In genomic region chr5:149411738-149412519, GRCh38 we compare ENCODE assay signal across 16 cellular contexts. TPM values are rescaled to one million over a fixed set of nuclear protein-coding genes. Genes with fewer than 3 reads are reported as not detected.
DNase-seq lines count a peak whose midpoint lies in the region; ATAC-seq and TF ChIP-seq lines count a peak whose summit lies in the region.
"Had no signal": no experiment of that assay in that cellular context is flagged by ENCODE, and none has a peak within 500 bp of the region (broad histone marks: within the 10 kb centered on the region; RNA-seq: fewer than 3 reads in every experiment).

No MANE protein-coding gene starts in this region.

- H3K36me3 ChIP-seq in duodenal mucosa (ENCODE audit: control insufficient read depth in 1 of 2, insufficient read depth in 2 of 2, low read length in 2 of 2) (no peaks in the 10 kb centered on the region), thyroid gland (no peaks in the 10 kb centered on the region)
- H3K36me3 ChIP-seq: BLaER1 treated with 17β-estradiol and CSF1 and Interleukin-3, amounts not matched to agents 10 nM and 100 nM had no signal

- H3K9me3 ChIP-seq in duodenal mucosa (ENCODE audit: control insufficient read depth in 1 of 2, low read length in 2 of 2) (no peaks in the 10 kb centered on the region), thyroid gland (no peaks in the 10 kb centered on the region)
- H3K9me3 ChIP-seq: BLaER1 treated with 17β-estradiol and CSF1 and Interleukin-3, amounts not matched to agents 10 nM and 100 nM had no signal

- TF ChIP-seq POLR2A in thyroid gland (IDR thresholded peaks at IDR 0.05), result no peak

- H3K4me3 ChIP-seq in duodenal mucosa (ENCODE audit: low read depth in 1 of 2, low read length in 2 of 2) (no peak overlapping the region), thyroid gland (replicated peaks in 1 of 3) (no peak overlapping the region)
- H3K4me3 ChIP-seq: BLaER1 treated with 17β-estradiol and CSF1 and Interleukin-3, amounts not matched to agents 10 nM and 100 nM had no signal

- H3K9me3 Mint-ChIP-seq in HFFc6, result no peaks in the 10 kb centered on the region
- H3K9me3 Mint-ChIP-seq in nephron, result no peaks in the 10 kb centered on the region
- H3K9me3 Mint-ChIP-seq: T-helper 1 cell treated with Interleukin-12 subunit alpha and Interleukin-12 subunit beta and Interleukin-4 antibody, amounts not matched to agents 30 μg/mL and 1 μg/mL, for 36 hours had no signal

- peaks cover 90% of the 10 kb centered on the region for H3K4me1 Mint-ChIP-seq in HFFc6 (ENCODE audit: low read depth)
- H3K4me1 Mint-ChIP-seq in nephron, result peaks cover 57% of the 10 kb centered on the region

- H3K27me3 Mint-ChIP-seq in HFFc6 (ENCODE audit: insufficient read depth) (no peaks in the 10 kb centered on the region; the same call in 1 of the 2 replicates), nephron (ENCODE audit: low read depth) (peaks cover 3% of the 10 kb centered on the region)

- ATAC-seq in esophagus mucosa (no peak), GM18907 (IDR thresholded peaks at IDR 0.05; ENCODE audit: unreplicated experiment) (no peak)

- DNase-seq in HFFc6 (no peak), thyroid gland (no peak), NCI-H2227 treated with DMSO at 0.1 percent for 48 hours (lab: John Stamatoyannopoulos, UW) (no peak), activated gamma-delta T cell treated with Interleukin-2 at 50 U/mL for 16 hours (no peak)
- DNase-seq: activated CD4-positive, alpha-beta T cell treated with anti-CD3 and anti-CD28 coated beads for 1 hour; mammary epithelial cell; NCI-H1105 treated with DMSO at 0.1 percent for 48 hours; NCI-H345 had no signal

- H3K27me3 ChIP-seq in duodenal mucosa (ENCODE audit: control insufficient read depth in 1 of 2, insufficient read depth in 2 of 2, low read length in 2 of 2) (no peaks in the 10 kb centered on the region), thyroid gland (no peaks in the 10 kb centered on the region)
- H3K27me3 ChIP-seq: BLaER1 treated with 17β-estradiol and CSF1 and Interleukin-3, amounts not matched to agents 10 nM and 100 nM had no signal

- H3K4me3 Mint-ChIP-seq in HFFc6 (peak overlapping the region; percentile 17; the same call in 1 of the 2 replicates), nephron (peak overlapping the region in 2 of 3 experiments; percentile 19 to 67)
- H3K4me3 Mint-ChIP-seq: T-helper 1 cell treated with Interleukin-12 subunit alpha and Interleukin-12 subunit beta and Interleukin-4 antibody, amounts not matched to agents 30 μg/mL and 1 μg/mL, for 36 hours had no signal

- H3K4me1 ChIP-seq in duodenal mucosa (ENCODE audit: control insufficient read depth in 1 of 2, insufficient read depth in 2 of 2, low read length in 2 of 2) (peaks cover 8 to 12% of the 10 kb centered on the region in 2 donors), thyroid gland (no peaks in the 10 kb centered on the region)

- WGBS in thyroid gland, 2 donors, result 85% methylated on average over 9 of the region's 9 CpGs

- H3K36me3 Mint-ChIP-seq in HFFc6 (ENCODE audit: low read depth) (peaks cover 57% of the 10 kb centered on the region), nephron (ENCODE audit: low read depth) (peaks cover 20% of the 10 kb centered on the region)

- TF ChIP-seq CTCF in HFFc6 (IDR thresholded peaks at IDR 0.05) (no peak), nephron (IDR thresholded peaks at IDR 0.05; ENCODE audit: unreplicated experiment in 3 of 3) (no peak), thyroid gland (IDR thresholded peaks at IDR 0.05) (no peak)

- H3K27ac ChIP-seq in duodenal mucosa (ENCODE audit: low read depth, low read length), result peak overlapping the region; percentile 8
- H3K27ac ChIP-seq in thyroid gland, result peak overlapping the region in 2 of 3 donors; percentile 24 to 50
- H3K27ac ChIP-seq: RWPE1 had no signal

- intact Hi-C loops in thyroid gland (cut with DNase I), result no loop called here

- H3K27ac Mint-ChIP-seq in HFFc6, result peak overlapping the region; percentile 86
- H3K27ac Mint-ChIP-seq in nephron, result peak overlapping the region in 2 of 3 experiments; percentile 51 to 94
- H3K27ac Mint-ChIP-seq: T-helper 1 cell treated with Interleukin-12 subunit alpha and Interleukin-12 subunit beta and Interleukin-4 antibody, amounts not matched to agents 30 μg/mL and 1 μg/mL, for 36 hours had no signal

- no peak overlapping the region for H3K9ac ChIP-seq in duodenal mucosa (ENCODE audit: low read depth in 1 of 2, low read length in 2 of 2)
- H3K9ac ChIP-seq: BLaER1 treated with 17β-estradiol and CSF1 and Interleukin-3, amounts not matched to agents 10 nM and 100 nM had no signal

RNA-seq across cellular contexts. Expression of gene IL17B, which starts 32.8 kb away (rescaled TPM):
- under 1 TPM; 0.50 to 0.85 (median 0.76) TPM for total RNA-seq in HFFc6 (2021; fragmentation: NEBNext Ultra II Directional; extraction: Animal tissue kit (Norgen Biotek cat#: 25700))
- total RNA-seq in thyroid gland (1 to 10 TPM in 1 of 4 donors, not detected in 3; 1.7 TPM), esophagus mucosa (0.28 TPM)
- total RNA-seq: dermis microvascular lymphatic vessel endothelial cell had no signal

RNA-seq across cellular contexts. Expression of gene PCYOX1L, which starts 54.1 kb away (rescaled TPM):
- total RNA-seq in HFFc6 (2021; fragmentation: NEBNext Ultra II Directional; extraction: Animal tissue kit (Norgen Biotek cat#: 25700)), result 10 to 100 TPM in 5 of 6 experiments, 1 to 10 TPM in 1; 9.8 to 13.5 (median 11.0) TPM
- total RNA-seq in thyroid gland (1 to 10 TPM; 1.8 to 4.4 (median 2.4) TPM), esophagus mucosa (6.5 TPM)
